Comparison of ENCODE assay signal across 9 cellular contexts in genomic region chr1:116574581-116575291, GRCh38. TPM values are rescaled to one million over a fixed set of nuclear protein-coding genes. Genes with fewer than 3 reads are reported as not detected.
DNase-seq lines count a peak whose midpoint lies in the region; ATAC-seq and TF ChIP-seq lines count a peak whose summit lies in the region.
"Had no signal": no experiment of that assay in that cellular context is flagged by ENCODE, and none has a peak within 500 bp of the region (broad histone marks: within the 10 kb centered on the region; RNA-seq: fewer than 3 reads in every experiment).

No MANE protein-coding gene starts in this region.

- TF ChIP-seq EP300 in SK-N-SH (IDR thresholded peaks at IDR 0.05; ENCODE audit: borderline replicate concordance in 1 of 2, low read depth in 1 of 2, low read length in 1 of 2) = no peak

- peaks cover 16% of the 10 kb centered on the region for H3K4me1 ChIP-seq in Loucy (ENCODE audit: insufficient read depth, low read length, poor library complexity, severe bottlenecking)
- H3K4me1 ChIP-seq in SK-N-SH (ENCODE audit: control insufficient read depth in 1 of 2, insufficient read depth in 2 of 2, low read depth in 1 of 2, low read length in 1 of 2) = peaks cover 3 to 23% of the 10 kb centered on the region in 2 experiments; a peak in 2 of 4 replicates
- H3K4me1 ChIP-seq in ascending aorta = peaks cover 0 to 5% of the 10 kb centered on the region in 2 donors
- peaks cover 5% of the 10 kb centered on the region for H3K4me1 ChIP-seq in right cardiac atrium (ENCODE audit: control insufficient read depth, insufficient read depth, low read length)
- peaks cover 14% of the 10 kb centered on the region for H3K4me1 ChIP-seq in skeletal muscle satellite cell (ENCODE audit: control insufficient read depth, insufficient read depth, low read length)

- 32% methylated on average over 11 of the region's 11 CpGs for WGBS in SK-N-SH (ENCODE audit: low lambda C conversion rate)
- 21% methylated on average over 11 of the region's 11 CpGs for WGBS in right cardiac atrium

- TF ChIP-seq RAD21 in SK-N-SH (IDR thresholded peaks at IDR 0.05; ENCODE audit: low read length) = peak; percentile 96

- H4K20me1 ChIP-seq in Loucy (ENCODE audit: insufficient read depth, low read length, poor library complexity, severe bottlenecking) (peaks cover 4% of the 10 kb centered on the region), SK-N-SH (ENCODE audit: insufficient read depth) (no peaks in the 10 kb centered on the region)

- no peaks in the 10 kb centered on the region for H3K27me3 ChIP-seq in Loucy (ENCODE audit: insufficient read depth, low read length, poor library complexity, severe bottlenecking)
- H3K27me3 ChIP-seq in SK-N-SH (ENCODE audit: insufficient read depth) = no peaks in the 10 kb centered on the region
- H3K27me3 ChIP-seq in ascending aorta = no peaks in the 10 kb centered on the region
- H3K27me3 ChIP-seq in right cardiac atrium (ENCODE audit: control insufficient read depth, insufficient read depth) = no peaks in the 10 kb centered on the region
- peaks cover 17% of the 10 kb centered on the region for H3K27me3 ChIP-seq in skeletal muscle satellite cell (ENCODE audit: control insufficient read depth, insufficient read depth, low read length)
- H3K27me3 ChIP-seq: BLaER1 had no signal

- H3K79me2 ChIP-seq in Loucy (ENCODE audit: insufficient read depth, low read length) (peaks cover 4% of the 10 kb centered on the region), SK-N-SH (ENCODE audit: insufficient read depth) (peaks cover 4% of the 10 kb centered on the region)

- peak; percentile 99 for TF ChIP-seq CTCF in Loucy (conservative IDR thresholded peaks at IDR 0.05; ENCODE audit: low read length)
- peak; percentile 93 for TF ChIP-seq CTCF in SK-N-SH (IDR thresholded peaks at IDR 0.05)
- TF ChIP-seq CTCF in ascending aorta (IDR thresholded peaks at IDR 0.05) = peak; percentile 67 to 85 (median 82)

- H3K9me3 ChIP-seq in Loucy (ENCODE audit: insufficient read depth, low read depth, low read length) = no peaks in the 10 kb centered on the region
- no peaks in the 10 kb centered on the region for H3K9me3 ChIP-seq in SK-N-SH
- no peaks in the 10 kb centered on the region for H3K9me3 ChIP-seq in ascending aorta
- H3K9me3 ChIP-seq in right cardiac atrium (ENCODE audit: control insufficient read depth, low read length) = no peaks in the 10 kb centered on the region
- no peaks in the 10 kb centered on the region for H3K9me3 ChIP-seq in skeletal muscle satellite cell (replicated peaks; ENCODE audit: low read length)
- H3K9me3 ChIP-seq: BLaER1 had no signal

- peak overlapping the region in 1 of 2 experiments; percentile 43; a peak in 1 of 4 replicates for H3K27ac ChIP-seq in SK-N-SH (ENCODE audit: low read depth in 2 of 2, low read length in 1 of 2)
- H3K27ac ChIP-seq in ascending aorta = peak overlapping the region in 1 of 2 donors; percentile 27
- no peak overlapping the region for H3K27ac ChIP-seq in right cardiac atrium (ENCODE audit: low read length)
- H3K27ac ChIP-seq: BLaER1 had no signal

- DNase-seq in DMS153 treated with DMSO at 0.1 percent for 48 hours (lab: John Stamatoyannopoulos, UW; ENCODE audit: unreplicated experiment) (peak; percentile 32), DMS153 (lab: John Stamatoyannopoulos, UW) (no peak), SK-N-SH (peak; percentile 81), ascending aorta (ENCODE audit: low spot score in 2 of 2) (peak in 1 of 2 donors; percentile 80), right cardiac atrium (peak; percentile 51 to 81 (median 68))

- no peak overlapping the region for H3K9ac ChIP-seq in Loucy (ENCODE audit: low read depth, low read length, poor library complexity, severe bottlenecking)
- H3K9ac ChIP-seq in SK-N-SH = no peak overlapping the region
- H3K9ac ChIP-seq in skeletal muscle satellite cell (ENCODE audit: low read depth, low read length) = no peak overlapping the region
- H3K9ac ChIP-seq: BLaER1 had no signal

- H3K4me3 ChIP-seq in Loucy (ENCODE audit: low read length, poor library complexity, severe bottlenecking) (no peak overlapping the region), SK-N-SH (ENCODE audit: low read depth in 2 of 2, low read length in 1 of 2) (peak overlapping the region in 1 of 2 experiments; percentile 39; a peak in 1 of 4 replicates), ascending aorta (peak overlapping the region in 1 of 2 donors; percentile 23), right cardiac atrium (ENCODE audit: low read length) (no peak overlapping the region), skeletal muscle satellite cell (ENCODE audit: low read length) (no peak overlapping the region)
- H3K4me3 ChIP-seq: BLaER1 had no signal

- intact Hi-C loops in ascending aorta (cut with DNase I) = loop anchor here (1.0 to 10.0 kb wide), 5 partner anchors 22 to 1992 kb away; partner anchors contain the start of genes BCAS2, PTGFRN and TRIM45
- intact Hi-C loops in right cardiac atrium (cut with DNase I) = loop anchor here (5.0 to 10.0 kb wide), 3 partner anchors 90 to 100 kb away; partner anchors contain the start of gene IGSF3 (in 2 of the 4)

- H3K4me2 ChIP-seq in Loucy (ENCODE audit: low read depth, low read length, poor library complexity, severe bottlenecking) (no peak overlapping the region), SK-N-SH (no peak overlapping the region), skeletal muscle satellite cell (ENCODE audit: low read length) (peak overlapping the region; percentile 41)
- H3K4me2 ChIP-seq: BLaER1 had no signal

- CTCF ChIA-PET in SK-N-SH (lab: Yijun Ruan, JAX) = interaction anchor here (0.6 to 6.7 kb wide), 72 partner anchors 9 to 710 kb away, joined by 3 to 41 read pairs (median 4); partner anchors contain the start of genes CD2 and IGSF3

- ATAC-seq in right cardiac atrium = no peak
- no peak for ATAC-seq in HG03521 (IDR thresholded peaks at IDR 0.05; ENCODE audit: unreplicated experiment)

- H2AFZ ChIP-seq in Loucy (ENCODE audit: low read length) = no peak overlapping the region
- peak overlapping the region; percentile 66; the same call in 1 of the 2 replicates for H2AFZ ChIP-seq in SK-N-SH (ENCODE audit: low read depth)

- H3F3A ChIP-seq in Loucy (ENCODE audit: low read depth) (no peaks in the 10 kb centered on the region), SK-N-SH (replicated peaks; ENCODE audit: insufficient read depth) (no peaks in the 10 kb centered on the region)

- no peaks in the 10 kb centered on the region for H3K9me2 ChIP-seq in Loucy (replicated peaks; ENCODE audit: low read depth, low read length)
- H3K9me2 ChIP-seq in SK-N-SH = no peaks in the 10 kb centered on the region

- POLR2A ChIA-PET in SK-N-SH (lab: Yijun Ruan, JAX) = interaction anchor here (1.1 kb wide), 1 partner anchor 91 kb away, joined by 3 read pairs; no protein-coding TSS in a partner anchor

- H3K36me3 ChIP-seq in Loucy (ENCODE audit: insufficient read depth, low read length) (no peaks in the 10 kb centered on the region), SK-N-SH (replicated peaks in 1 of 2; ENCODE audit: control insufficient read depth in 1 of 2, insufficient read depth in 2 of 2, low read length in 1 of 2) (no peaks in the 10 kb centered on the region), ascending aorta (no peaks in the 10 kb centered on the region), skeletal muscle satellite cell (ENCODE audit: insufficient read depth, low read length) (no peaks in the 10 kb centered on the region)

TF ChIP-seq in SK-N-SH, 30 proteins besides CTCF, POLR2A, EP300 and RAD21:
- TF ChIP-seq MXI1 (IDR thresholded peaks at IDR 0.05; ENCODE audit: low read depth, low read length) (0 out of 2 replicates have a peak, but pooled peaks have one; percentile 31), SMC3 (IDR thresholded peaks at IDR 0.05; ENCODE audit: low read depth, low read length) (peak; percentile 86), FOXM1 (IDR thresholded peaks at IDR 0.05; ENCODE audit: low read depth) (no peak), GATA2 (CRISPR knock-in tag; IDR thresholded peaks at IDR 0.05) (no peak)

RNA-seq across cellular contexts. Expression of gene CD58, which starts 3.9 kb away (rescaled TPM):
- polyA plus RNA-seq in SK-N-SH (2012; rRNA removed) (18.1 and 25.9 TPM in 2 replicates), right cardiac atrium (39.0 TPM)
- polyA plus RNA-seq in SK-N-SH (2012; cell fraction: cytosol; rRNA removed) = 27.7 and 30.0 TPM in 2 replicates
- 6.1 and 18.3 TPM in 2 replicates for polyA plus RNA-seq in SK-N-SH (2012; cell fraction: nucleus; rRNA removed)
- total RNA-seq in ascending aorta (50.7 TPM), right cardiac atrium (10 to 100 TPM; 17.8 to 28.7 (median 21.4) TPM)
- total RNA-seq in skeletal muscle satellite cell (2012; rRNA removed) = 16.2 and 20.1 TPM in 2 replicates
